In the genomic region with DNA sequence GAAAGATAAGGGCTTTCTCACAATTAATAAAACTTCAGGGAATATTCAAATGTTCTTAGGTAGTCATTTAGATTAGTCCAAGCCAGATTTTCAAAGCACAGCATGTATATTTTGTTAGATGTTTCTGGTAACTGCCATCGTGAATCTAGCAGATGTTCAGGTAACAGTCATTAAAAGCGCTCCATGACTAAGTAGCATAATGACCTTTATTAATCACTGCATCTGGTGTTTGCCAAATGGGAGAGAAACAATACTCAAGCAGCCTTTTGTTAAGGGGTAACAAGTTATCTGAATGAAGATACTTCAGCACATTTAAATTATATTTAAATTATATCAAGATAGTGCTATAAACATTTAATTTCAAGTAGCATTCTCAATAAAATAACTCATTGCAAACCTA, we compare ENCODE assay signal across 15 cellular contexts.
"Had no signal": no experiment of that assay in that cellular context is flagged by ENCODE, and none has a peak within 500 bp of the region (broad histone marks: within the 10 kb centered on the region; RNA-seq: fewer than 3 reads in every experiment).

No MANE protein-coding gene starts in this region.

- DNase-seq: activated CD4-positive, alpha-beta T cell treated with anti-CD3 and anti-CD28 coated beads, Interleukin-2, amount 50 U/mL, for 4 hours; activated effector memory CD4-positive, alpha-beta T cell treated with Interleukin-2 at 50 U/mL for 16 hours; activated T-cell treated with anti-CD3 and anti-CD28 coated beads, Interleukin-2, amount 50 U/mL, for 24 hours; cerebellar nuclear complex; gastrocnemius medialis; kidney; left ventricle myocardium superior; pancreas; stimulated activated CD4-positive, alpha-beta T cell treated with anti-CD3 and anti-CD28 coated beads, Interleukin-2, amount 100 ng/mL, for 48 hours; stimulated activated naive CD8-positive, alpha-beta T cell treated with anti-CD3 and anti-CD28 coated beads, Interleukin-15, Interleukin-2, amounts not matched to agents 100 U/mL and 50 U/mL, for 24 hours; T-helper 2 cell had no signal

- H3K27ac Mint-ChIP-seq: activated naive CD4-positive, alpha-beta T cell treated with anti-CD3 and anti-CD28 coated beads, Interleukin-2, amount 50 U/mL, for 24 hours; activated T-cell treated with anti-CD3 and anti-CD28 coated beads, Interleukin-2, amount 50 U/mL, for 24 hours; neural progenitor cell had no signal

- H3K4me3 ChIP-seq: gastrocnemius medialis, neural progenitor cell, pancreas, suprapubic skin had no signal

- H3K36me3 ChIP-seq: gastrocnemius medialis, neural progenitor cell, pancreas, suprapubic skin had no signal

- H3K9me3 Mint-ChIP-seq: activated naive CD4-positive, alpha-beta T cell treated with anti-CD3 and anti-CD28 coated beads, Interleukin-2, amount 50 U/mL, for 24 hours; activated T-cell treated with anti-CD3 and anti-CD28 coated beads, Interleukin-2, amount 50 U/mL, for 24 hours had no signal

- H3K27me3 Mint-ChIP-seq: activated naive CD4-positive, alpha-beta T cell treated with anti-CD3 and anti-CD28 coated beads, Interleukin-2, amount 50 U/mL, for 24 hours; activated T-cell treated with anti-CD3 and anti-CD28 coated beads, Interleukin-2, amount 50 U/mL, for 24 hours; brain had no signal

- H3K4me3 Mint-ChIP-seq: activated naive CD4-positive, alpha-beta T cell treated with anti-CD3 and anti-CD28 coated beads, Interleukin-2, amount 50 U/mL, for 24 hours; activated T-cell treated with anti-CD3 and anti-CD28 coated beads, Interleukin-2, amount 50 U/mL, for 24 hours; neural progenitor cell had no signal

- H3K27ac ChIP-seq: gastrocnemius medialis, neural progenitor cell, pancreas, suprapubic skin had no signal

- H3K4me1 Mint-ChIP-seq: neural progenitor cell had no signal

- H3K9ac ChIP-seq: neural progenitor cell had no signal

- H3K9me3 ChIP-seq: gastrocnemius medialis, pancreas, suprapubic skin had no signal

- H3K27me3 ChIP-seq: gastrocnemius medialis, neural progenitor cell, pancreas, suprapubic skin had no signal

- H3K4me1 ChIP-seq: gastrocnemius medialis, neural progenitor cell, suprapubic skin had no signal
